Comparison of ENCODE assay signal across 8 cellular contexts in genomic region chr5:140239939-140240700, GRCh38.
DNase-seq lines count a peak whose midpoint lies in the region; FAIRE-seq and TF ChIP-seq lines count a peak whose summit lies in the region.

No MANE protein-coding gene starts in this region.

- TF ChIP-seq POLR2A in breast epithelium (IDR thresholded peaks at IDR 0.05) = no peak

- H3K4me2 ChIP-seq in keratinocyte (ENCODE audit: control insufficient read depth, extremely low read depth, insufficient read depth, low read depth, low read length) = no peak overlapping the region

- peak; percentile 67 for TF ChIP-seq RAD21 in Ishikawa (IDR thresholded peaks at IDR 0.05; ENCODE audit: low read depth)

- H3K36me3 ChIP-seq in breast epithelium (no peaks in the 10 kb centered on the region), keratinocyte (ENCODE audit: control insufficient read depth in 2 of 2, extremely low read depth in 1 of 2, insufficient read depth in 2 of 2, low read length in 2 of 2) (peaks cover 3 to 14% of the 10 kb centered on the region in 2 experiments)

- TF ChIP-seq CTCF in VCaP (conservative IDR thresholded peaks at IDR 0.05) (peak; percentile 77), breast epithelium (IDR thresholded peaks at IDR 0.05) (peak in 2 of 3 donors; percentile 30 to 55), keratinocyte (optimal IDR thresholded peaks at IDR 0.05 in 1 of 3, IDR thresholded peaks at IDR 0.05 in 1 of 3, conservative IDR thresholded peaks at IDR 0.05 in 1 of 3; ENCODE audit: extremely low read depth in 1 of 3, insufficient read depth in 2 of 3, low read length in 3 of 3) (peak in 2 of 3 experiments; percentile 71)

- intact Hi-C loops in breast epithelium (cut with DNase I; ENCODE audit: low total_unique reads) = loop anchor here (5.0 kb wide), 1 partner anchor 112 kb away; no protein-coding TSS in a partner anchor

- dilution Hi-C loops in keratinocyte (cut with MboI; ENCODE audit: extremely low pct_ligation_motif_present, low sequenced_read_pairs) = no loop called here

- H3K9me1 ChIP-seq in keratinocyte (ENCODE audit: control insufficient read depth, extremely low read depth, insufficient read depth, low read length) = peaks cover 4% of the 10 kb centered on the region

- H3K4me1 ChIP-seq in breast epithelium = peaks cover 0 to 6% of the 10 kb centered on the region in 2 donors
- H3K4me1 ChIP-seq in keratinocyte (ENCODE audit: control insufficient read depth, extremely low read depth, insufficient read depth, low read length) = peaks cover 51% of the 10 kb centered on the region

- no peak overlapping the region for H3K9ac ChIP-seq in keratinocyte (ENCODE audit: control insufficient read depth, extremely low read depth, insufficient read depth, low read length)

- H4K20me1 ChIP-seq in keratinocyte (ENCODE audit: control insufficient read depth, extremely low read depth, insufficient read depth, low read length) = peaks cover 3% of the 10 kb centered on the region

- H3K27ac ChIP-seq in VCaP (no peak overlapping the region), breast epithelium (peak overlapping the region in 1 of 2 donors; percentile 5), keratinocyte (ENCODE audit: control insufficient read depth, insufficient read depth, low read length) (no peak overlapping the region)

- no peaks in the 10 kb centered on the region for H3K79me2 ChIP-seq in keratinocyte (ENCODE audit: control insufficient read depth, insufficient read depth, low read length)

- no peaks in the 10 kb centered on the region for H3K27me3 ChIP-seq in breast epithelium
- H3K27me3 ChIP-seq in keratinocyte (ENCODE audit: control insufficient read depth, extremely low read depth, insufficient read depth, low read length) = no peaks in the 10 kb centered on the region

- H2AFZ ChIP-seq in keratinocyte (ENCODE audit: control insufficient read depth, low read length) = no peak overlapping the region

- H3K4me3 ChIP-seq in breast epithelium (no peak overlapping the region), keratinocyte (ENCODE audit: control insufficient read depth in 2 of 3, extremely low read depth in 1 of 3, insufficient read depth in 2 of 3, low read depth in 1 of 3, low read length in 3 of 3) (no peak overlapping the region)

- peak; percentile 81 for FAIRE-seq in keratinocyte (lab: Jason Lieb, UNC)

- no peak for TF ChIP-seq EP300 in Ishikawa (IDR thresholded peaks at IDR 0.05; ENCODE audit: borderline replicate concordance)

- peak; percentile 44 for DNase-seq in activated gamma-delta T cell treated with Interleukin-2 at 50 U/mL for 16 hours
- no peak for DNase-seq in activated gamma-delta T cell (lab: John Stamatoyannopoulos, UW)
- peak in 1 of 2 donors; percentile 56 for DNase-seq in breast epithelium (ENCODE audit: low spot score in 2 of 2)
- no peak for DNase-seq in keratinocyte (ENCODE audit: low read depth, low spot score)
- peak; percentile 66 for DNase-seq in stimulated activated CD4-positive, alpha-beta T cell treated with anti-CD3 and anti-CD28 coated beads, Interleukin-1b, Interleukin-23, amount 100 ng/mL, for 48 hours
- no peak for DNase-seq in HPDE6-E6E7 (ENCODE audit: extremely low spot score)

- H3K9me3 ChIP-seq in breast epithelium (no peaks in the 10 kb centered on the region), keratinocyte (ENCODE audit: control insufficient read depth, low read depth, low read length) (no peaks in the 10 kb centered on the region)

TF ChIP-seq in Ishikawa, 13 proteins besides CTCF, POLR2A, EP300 and RAD21:
- TF ChIP-seq MAX (IDR thresholded peaks at IDR 0.05) (no peak), YY1 (IDR thresholded peaks at IDR 0.05; ENCODE audit: low read depth) (no peak), TEAD4 (IDR thresholded peaks at IDR 0.05) (no peak), NFIC (IDR thresholded peaks at IDR 0.05) (no peak), TCF12 (IDR thresholded peaks at IDR 0.05; ENCODE audit: low read depth) (no peak), EGR1 (IDR thresholded peaks at IDR 0.05) (no peak)

Comparison
In these comparisons a context has a peak if more than half of its experiments do, and no peak if none do; other contexts are left out.
1. DNase-seq: peak in activated gamma-delta T cell treated with Interleukin-2 at 50 U/mL for 16 hours (single experiment) and stimulated activated CD4-positive, alpha-beta T cell treated with anti-CD3 and anti-CD28 coated beads, Interleukin-1b, Interleukin-23, amount 100 ng/mL, for 48 hours (single experiment); none in activated gamma-delta T cell (single experiment), keratinocyte (single experiment) and HPDE6-E6E7 (single experiment).
2. Peak in every context shown above with its lines, with median percentiles within 50 percentile points of each other: CTCF ChIP-seq.